Comparison of ENCODE assay signal across 7 cellular contexts in genomic region chr1:54475357-54476230, GRCh38.
A peak's percentile ranks its signal among the peaks of the same experiment; 100 is the strongest.
DNase-seq lines count a peak whose midpoint lies in the region; ATAC-seq and TF ChIP-seq lines count a peak whose summit lies in the region.

No MANE protein-coding gene starts in this region.

- H3K27ac Mint-ChIP-seq in stimulated activated naive CD8-positive, alpha-beta T cell treated with anti-CD3 and anti-CD28 coated beads, Interleukin-15, Interleukin-2, amounts not matched to agents 100 ng/mL and 50 ng/mL, for 24 hours: no peak overlapping the region
- H3K27ac Mint-ChIP-seq in chondrocyte (ENCODE audit: unreplicated experiment): no peak overlapping the region

- peak overlapping the region; percentile 32 for H3K9ac ChIP-seq in iPS-18a (ENCODE audit: low read length)

- no peaks in the 10 kb centered on the region for H3K36me3 ChIP-seq in iPS-18a (ENCODE audit: control insufficient read depth, low read depth, low read length)

- peaks cover 57% of the 10 kb centered on the region for H3K4me1 Mint-ChIP-seq in stimulated activated naive CD8-positive, alpha-beta T cell treated with anti-CD3 and anti-CD28 coated beads, Interleukin-15, Interleukin-2, amounts not matched to agents 100 ng/mL and 50 ng/mL, for 24 hours (ENCODE audit: low read depth)
- H3K4me1 Mint-ChIP-seq in chondrocyte (ENCODE audit: low read depth): peaks cover 15% of the 10 kb centered on the region

- no peaks in the 10 kb centered on the region for H3K9me3 Mint-ChIP-seq in stimulated activated naive CD8-positive, alpha-beta T cell treated with anti-CD3 and anti-CD28 coated beads, Interleukin-15, Interleukin-2, amounts not matched to agents 100 ng/mL and 50 ng/mL, for 24 hours
- no peaks in the 10 kb centered on the region for H3K9me3 Mint-ChIP-seq in chondrocyte (ENCODE audit: low read depth)

- TF ChIP-seq CTCF in chondrocyte (IDR thresholded peaks at IDR 0.05): no peak

- H3K27ac ChIP-seq in iPS-18a (ENCODE audit: low read length): no peak overlapping the region

- peaks cover 39% of the 10 kb centered on the region for H3K27me3 ChIP-seq in iPS-18a (ENCODE audit: control insufficient read depth, insufficient read depth, low read length)

- peak overlapping the region; percentile 62 for H3K4me3 Mint-ChIP-seq in stimulated activated naive CD8-positive, alpha-beta T cell treated with anti-CD3 and anti-CD28 coated beads, Interleukin-15, Interleukin-2, amounts not matched to agents 100 ng/mL and 50 ng/mL, for 24 hours
- H3K4me3 Mint-ChIP-seq in chondrocyte (ENCODE audit: unreplicated experiment): no peak overlapping the region

- H3K9me3 ChIP-seq in iPS-18a (ENCODE audit: control insufficient read depth, low read depth, low read length): no peaks in the 10 kb centered on the region

- H3K4me3 ChIP-seq in iPS-18a (ENCODE audit: low read length): peak overlapping the region; percentile 50

- peaks cover 7% of the 10 kb centered on the region for H3K27me3 Mint-ChIP-seq in stimulated activated naive CD8-positive, alpha-beta T cell treated with anti-CD3 and anti-CD28 coated beads, Interleukin-15, Interleukin-2, amounts not matched to agents 100 ng/mL and 50 ng/mL, for 24 hours
- peaks cover 13% of the 10 kb centered on the region for H3K27me3 Mint-ChIP-seq in chondrocyte (ENCODE audit: low read depth)

- ATAC-seq in HG02885 (IDR thresholded peaks at IDR 0.05; ENCODE audit: poor library complexity, unreplicated experiment): no peak

- DNase-seq in NCI-H1694 treated with DMSO at 0.1 percent for 48 hours (lab: John Stamatoyannopoulos, UW) (peak; percentile 61), epidermal melanocyte (ENCODE audit: insufficient read length, low spot score) (no peak), chondrocyte (ENCODE audit: low spot score) (no peak)
- DNase-seq in activated T-cell treated with anti-CD3 and anti-CD28 coated beads, Interleukin-2, amount 50 U/mL, for 1 hour: peak; percentile 61

- H3K4me1 ChIP-seq in iPS-18a (ENCODE audit: control insufficient read depth, low read depth, low read length): peaks cover 47% of the 10 kb centered on the region

- no peaks in the 10 kb centered on the region for H3K36me3 Mint-ChIP-seq in stimulated activated naive CD8-positive, alpha-beta T cell treated with anti-CD3 and anti-CD28 coated beads, Interleukin-15, Interleukin-2, amounts not matched to agents 100 ng/mL and 50 ng/mL, for 24 hours (ENCODE audit: low read depth)
- no peaks in the 10 kb centered on the region for H3K36me3 Mint-ChIP-seq in chondrocyte (ENCODE audit: low read depth)

Comparison
In these comparisons a context has a peak if more than half of its experiments do, and no peak if none do; other contexts are left out.
1. DNase-seq: peak in NCI-H1694 treated with DMSO at 0.1 percent for 48 hours (single experiment) and activated T-cell treated with anti-CD3 and anti-CD28 coated beads, Interleukin-2, amount 50 U/mL, for 1 hour (single experiment); none in epidermal melanocyte (single experiment) and chondrocyte (single experiment).